1 cellular context compared by ENCODE assay signal in the genomic region with DNA sequence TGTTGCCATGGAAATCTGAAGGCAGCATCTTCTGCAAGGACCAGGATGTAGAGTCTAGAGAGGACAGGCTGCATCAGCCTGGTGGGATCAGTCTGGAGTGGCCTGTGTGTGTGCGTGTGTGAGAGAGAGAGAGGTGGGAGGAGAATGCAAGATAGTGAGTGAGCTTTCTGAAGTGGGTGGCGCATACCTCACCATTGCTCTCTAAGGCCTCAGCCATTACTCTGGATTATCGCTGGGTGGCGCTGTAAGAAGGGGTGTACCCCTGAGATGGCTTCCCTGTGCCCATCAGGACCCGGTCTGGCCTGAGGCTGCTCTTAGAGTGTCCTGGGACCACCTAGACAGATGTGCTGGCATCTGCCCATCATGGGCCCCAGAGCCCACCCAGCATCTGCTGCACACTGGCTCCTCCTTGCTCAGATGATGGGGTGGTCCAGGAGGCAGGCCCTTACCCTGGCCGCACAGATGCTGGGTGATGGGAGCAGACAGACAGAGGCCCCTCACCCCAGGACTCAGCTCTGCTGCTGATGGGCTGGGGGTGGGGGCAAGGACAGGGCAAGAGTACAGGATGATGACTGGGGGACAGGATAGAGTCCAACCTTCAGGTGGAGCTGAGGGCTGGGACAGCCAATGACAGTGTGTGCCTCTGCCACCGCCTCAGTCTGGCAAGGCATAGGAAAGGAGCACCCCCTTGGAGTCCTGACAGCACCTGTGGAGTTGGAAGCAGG.
TF ChIP-seq lines count a peak whose summit lies in the region.

No MANE protein-coding gene starts in this region.

TF ChIP-seq in HCT116, 20 proteins besides CTCF, POLR2A, EP300 and RAD21 (continued from another document):
- TF ChIP-seq YY1 (IDR thresholded peaks at IDR 0.05; ENCODE audit: extremely low read depth, insufficient replicate concordance, low read depth, low read length) (no peak), CBX3 (IDR thresholded peaks at IDR 0.05; ENCODE audit: low read depth) (no peak), TCF7L2 (IDR thresholded peaks at IDR 0.05; ENCODE audit: borderline replicate concordance, extremely low read depth, insufficient read depth, insufficient read length) (no peak), ZNF274 (IDR thresholded peaks at IDR 0.05; ENCODE audit: low read depth, low read length) (no peak), SP1 (IDR thresholded peaks at IDR 0.05; ENCODE audit: low read depth) (no peak), EZH2 (IDR thresholded peaks at IDR 0.05) (no peak), POLR2AphosphoS5 (IDR thresholded peaks at IDR 0.05; ENCODE audit: low read depth, low read length) (no peak), JUND (IDR thresholded peaks at IDR 0.05) (no peak), ZFX (IDR thresholded peaks at IDR 0.05) (no peak)
